32 cellular contexts compared by ENCODE assay signal in genomic region chr22:37377927-37378326, GRCh38. TPM values are rescaled to one million over a fixed set of nuclear protein-coding genes. Genes with fewer than 3 reads are reported as not detected.
DNase-seq lines count a peak whose midpoint lies in the region; ATAC-seq and TF ChIP-seq lines count a peak whose summit lies in the region.
"Had no signal": no experiment of that assay in that cellular context is flagged by ENCODE, and none has a peak within 500 bp of the region (broad histone marks: within the 10 kb centered on the region; RNA-seq: fewer than 3 reads in every experiment).

No MANE protein-coding gene starts in this region.

- H3K9me3 ChIP-seq in DOHH2 (ENCODE audit: control insufficient read depth, insufficient read depth, low read length) (no peaks in the 10 kb centered on the region), neural progenitor cell (ENCODE audit: low read depth) (no peaks in the 10 kb centered on the region)
- H3K9me3 ChIP-seq: breast epithelium, colonic mucosa, neutrophil, spleen, testis, uterus had no signal

- ATAC-seq in GM21423 (IDR thresholded peaks at IDR 0.05; ENCODE audit: unreplicated experiment), result no peak
- ATAC-seq: activated naive CD4-positive, alpha-beta T cell treated with anti-CD3 and anti-CD28 coated beads, Interleukin-2, amount 50 U/mL, for 72 hours; right cardiac atrium had no signal

- H3K4me3 Mint-ChIP-seq in neural progenitor cell, result no peak overlapping the region
- H3K4me3 Mint-ChIP-seq: activated CD4-positive, alpha-beta T cell treated with anti-CD3 and anti-CD28 coated beads, Interleukin-2, amount 10 ng/mL, durations not matched to agents 7 days and 5 days; IgD-negative memory B cell; stimulated activated naive CD8-positive, alpha-beta T cell treated with anti-CD3 and anti-CD28 coated beads, Interleukin-15, Interleukin-2, amounts not matched to agents 100 ng/mL and 50 ng/mL, for 24 hours had no signal

- no peaks in the 10 kb centered on the region for H3K9me2 ChIP-seq in DOHH2 (replicated peaks; ENCODE audit: control insufficient read depth, low read length)

- no peaks in the 10 kb centered on the region for H3F3A ChIP-seq in DOHH2 (ENCODE audit: control insufficient read depth, insufficient read depth)
- H3F3A ChIP-seq in neural progenitor cell (ENCODE audit: low read depth), result no peaks in the 10 kb centered on the region

- TF ChIP-seq CTCF in DOHH2 (IDR thresholded peaks at IDR 0.05; ENCODE audit: low read depth, low read length, poor library complexity, severe bottlenecking) (no peak), neural progenitor cell (IDR thresholded peaks at IDR 0.05) (no peak)

- H3K79me2 ChIP-seq in DOHH2 (ENCODE audit: control insufficient read depth, low read length), result no peaks in the 10 kb centered on the region
- H3K79me2 ChIP-seq in neural progenitor cell (ENCODE audit: low read depth), result no peaks in the 10 kb centered on the region

- H3K4me1 Mint-ChIP-seq in neural progenitor cell, result peaks cover 16% of the 10 kb centered on the region
- H3K4me1 Mint-ChIP-seq: activated CD4-positive, alpha-beta T cell treated with anti-CD3 and anti-CD28 coated beads, Interleukin-2, amount 10 ng/mL, durations not matched to agents 7 days and 5 days had no signal

- H3K36me3 Mint-ChIP-seq in neural progenitor cell, result no peaks in the 10 kb centered on the region
- H3K36me3 Mint-ChIP-seq: activated naive CD4-positive, alpha-beta T cell treated with anti-CD3 and anti-CD28 coated beads, Interleukin-2, amount 50 U/mL, for 72 hours; IgD-negative memory B cell had no signal

- H3K4me2 ChIP-seq in DOHH2 (ENCODE audit: low read length) (peak overlapping the region; percentile 39), neural progenitor cell (no peak overlapping the region)

- no peak overlapping the region for H3K9ac ChIP-seq in neural progenitor cell
- H3K9ac ChIP-seq: GM23248 had no signal

- H4K20me1 ChIP-seq in DOHH2 (ENCODE audit: control insufficient read depth, insufficient read depth, low read depth, low read length) (no peaks in the 10 kb centered on the region), neural progenitor cell (ENCODE audit: low read depth) (no peaks in the 10 kb centered on the region)

- peak; percentile 13 for DNase-seq in NCI-H1436 treated with DMSO at 0.1 percent for 48 hours (lab: John Stamatoyannopoulos, UW)
- DNase-seq in neural progenitor cell (ENCODE audit: low spot score), result no peak
- no peak for DNase-seq in GM03348 (ENCODE audit: low spot score)
- DNase-seq in SKM-1 treated with dmso at 0.1 percent for 144 hours (lab: John Stamatoyannopoulos, UW; ENCODE audit: unreplicated experiment), result no peak
- DNase-seq: ACHN; activated CD4-positive, alpha-beta T cell treated with anti-CD3 and anti-CD28 coated beads, Interleukin-2, amount 10 ng/mL, durations not matched to agents 7 days and 5 days; activated effector memory CD4-positive, alpha-beta T cell treated with Interleukin-2 at 50 U/mL for 16 hours; activated T-cell treated with anti-CD3 and anti-CD28 coated beads, Interleukin-2, amount 50 U/mL, for 1 hour; colonic mucosa; DMS79 treated with DMSO at 0.1 percent for 48 hours; effector CD8-positive, alpha-beta T cell; GF-D8; mesenchymal stem cell; NCI-H1092 treated with DMSO at 0.1 percent for 48 hours; NCI-H2029; NCI-H524 treated with DMSO at 0.1 percent for 48 hours; posterior cingulate gyrus; right cardiac atrium; spleen; stimulated activated CD4-positive, alpha-beta T cell treated with anti-CD3 and anti-CD28 coated beads, Interleukin-2, amount 100 ng/mL, for 24 hours; T1000; testis; uterus had no signal

- no peak overlapping the region for H2AFZ ChIP-seq in neural progenitor cell (replicated peaks)
- H2AFZ ChIP-seq: GM23248 had no signal

- H3K36me3 ChIP-seq in DOHH2 (ENCODE audit: control insufficient read depth, low read length), result no peaks in the 10 kb centered on the region
- no peaks in the 10 kb centered on the region for H3K36me3 ChIP-seq in neural progenitor cell
- H3K36me3 ChIP-seq: breast epithelium, colonic mucosa, neutrophil, spleen, uterus had no signal

- no peak overlapping the region for H3K4me3 ChIP-seq in DOHH2 (ENCODE audit: low read length)
- H3K4me3 ChIP-seq in neural progenitor cell, result no peak overlapping the region
- H3K4me3 ChIP-seq: breast epithelium, colonic mucosa, GM23248, spleen, testis, uterus had no signal

- H3K4me1 ChIP-seq in DOHH2 (ENCODE audit: control insufficient read depth, low read length) (peaks cover 44% of the 10 kb centered on the region), neural progenitor cell (peaks cover 6% of the 10 kb centered on the region)
- H3K4me1 ChIP-seq: breast epithelium, colonic mucosa, spleen, testis, uterus had no signal

- peaks cover 6% of the 10 kb centered on the region for H3K27me3 Mint-ChIP-seq in neural progenitor cell (ENCODE audit: insufficient read depth, low read depth)

- peak overlapping the region; percentile 60 for H3K27ac Mint-ChIP-seq in neural progenitor cell
- H3K27ac Mint-ChIP-seq: activated CD4-positive, alpha-beta T cell treated with anti-CD3 and anti-CD28 coated beads, Interleukin-2, amount 10 ng/mL, durations not matched to agents 7 days and 5 days; activated naive CD4-positive, alpha-beta T cell treated with anti-CD3 and anti-CD28 coated beads, Interleukin-2, amount 50 U/mL, for 72 hours; IgD-negative memory B cell; stimulated activated naive CD8-positive, alpha-beta T cell treated with anti-CD3 and anti-CD28 coated beads, Interleukin-15, Interleukin-2, amounts not matched to agents 100 ng/mL and 50 ng/mL, for 24 hours had no signal

- peaks cover 58% of the 10 kb centered on the region for H3K27me3 ChIP-seq in DOHH2 (ENCODE audit: control insufficient read depth, low read length)
- H3K27me3 ChIP-seq in neural progenitor cell, result no peaks in the 10 kb centered on the region
- H3K27me3 ChIP-seq: testis had no signal

- no peaks in the 10 kb centered on the region for H3K9me3 Mint-ChIP-seq in neural progenitor cell
- H3K9me3 Mint-ChIP-seq: activated CD4-positive, alpha-beta T cell treated with anti-CD3 and anti-CD28 coated beads, Interleukin-2, amount 10 ng/mL, durations not matched to agents 7 days and 5 days; activated naive CD4-positive, alpha-beta T cell treated with anti-CD3 and anti-CD28 coated beads, Interleukin-2, amount 50 U/mL, for 72 hours; stimulated activated naive CD8-positive, alpha-beta T cell treated with anti-CD3 and anti-CD28 coated beads, Interleukin-15, Interleukin-2, amounts not matched to agents 100 ng/mL and 50 ng/mL, for 24 hours had no signal

- H3K27ac ChIP-seq in DOHH2 (ENCODE audit: low read depth, low read length) (no peak overlapping the region), cingulate gyrus (ENCODE audit: low read depth, low read length) (peak overlapping the region; percentile 4), neural progenitor cell (no peak overlapping the region)
- H3K27ac ChIP-seq: breast epithelium, colonic mucosa, GM23248, neutrophil, spleen, testis, uterus had no signal

RNA-seq across cellular contexts. Expression of gene ELFN2, which starts 49.4 kb away (rescaled TPM):
- 0.82 and 1.1 TPM in 2 replicates for total RNA-seq in neural progenitor cell (ENCODE audit: low replicate concordance)
- total RNA-seq: breast epithelium had no signal
